ENCODE assay signal across 29 cellular contexts in the genomic region with DNA sequence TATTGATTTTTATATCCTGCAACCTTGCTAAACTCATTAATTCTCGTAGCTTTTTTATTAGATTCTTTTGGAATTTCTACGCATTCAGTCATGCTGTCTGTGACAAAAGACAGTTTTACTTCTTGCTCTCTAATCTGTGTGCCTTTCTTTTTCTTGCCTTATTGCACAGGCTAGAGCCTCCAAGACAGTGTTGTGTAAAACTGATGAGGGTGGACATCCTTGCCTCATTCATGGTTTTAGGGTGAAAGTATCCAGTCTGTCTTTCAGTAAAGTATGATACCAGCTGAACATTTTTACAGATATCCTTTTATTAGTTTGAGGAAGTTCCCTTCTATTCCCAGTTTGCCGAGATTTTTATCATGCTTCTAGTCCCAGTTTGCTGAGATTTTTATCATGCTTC.
"Had no signal": no experiment of that assay in that cellular context is flagged by ENCODE, and none has a peak within 500 bp of the region (broad histone marks: within the 10 kb centered on the region; RNA-seq: fewer than 3 reads in every experiment).

No MANE protein-coding gene starts in this region.

- H3K9ac ChIP-seq: neural progenitor cell, parathyroid adenoma had no signal

- H3K9me3 ChIP-seq: ovary, testis, vagina had no signal

- H3K79me2 ChIP-seq: parathyroid adenoma had no signal

- H3K4me1 ChIP-seq: neural progenitor cell, parathyroid adenoma, psoas muscle, suprapubic skin, testis, tibial artery, transverse colon, upper lobe of left lung, vagina had no signal

- H2AFZ ChIP-seq: neural progenitor cell, parathyroid adenoma had no signal

- H3K4me3 ChIP-seq: neural progenitor cell, ovary, psoas muscle, skin epidermis, smooth muscle cell, spleen, suprapubic skin, testis, tibial artery, transverse colon, upper lobe of left lung, vagina had no signal

- FAIRE-seq: urothelium cell line had no signal

- H3K27me3 ChIP-seq: neural progenitor cell, ovary, spleen, suprapubic skin, testis, tibial artery, transverse colon, upper lobe of left lung, vagina had no signal

- ATAC-seq: natural killer cell; psoas muscle; right cardiac atrium; sciatic nerve; stimulated activated memory B cell treated with anti-CD40 and anti-IgM and Interleukin-4, amounts not matched to agents 10 μg/mL and 1 μg/mL and 100 μg/mL, for 72 hours; stimulated activated naive CD8-positive, alpha-beta T cell treated with anti-CD3 and anti-CD28 coated beads, Interleukin-15, amount 100 ng/mL, for 72 hours; stimulated activated naive CD8-positive, alpha-beta T cell treated with anti-CD3 and anti-CD28 coated beads, Interleukin-15, Interleukin-2, amounts not matched to agents 100 U/mL and 50 U/mL, for 24 hours had no signal

- H3K27ac ChIP-seq: neural progenitor cell, ovary, parathyroid adenoma, psoas muscle, skin epidermis, spleen, suprapubic skin, testis, tibial artery, transverse colon, upper lobe of left lung, vagina had no signal

- H3K4me2 ChIP-seq: neural progenitor cell, smooth muscle cell had no signal

- DNase-seq: natural killer cell; occipital lobe; ovary; posterior cingulate gyrus; psoas muscle; right cardiac atrium; spleen; stimulated activated CD4-positive, alpha-beta T cell treated with anti-CD3 and anti-CD28 coated beads, Interleukin-12 subunit alpha, Interleukin-12 subunit beta, amount 100 ng/mL, for 4 hours; stimulated activated CD4-positive, alpha-beta T cell treated with anti-CD3 and anti-CD28 coated beads, Interleukin-1b, Interleukin-23, amount 100 ng/mL, for 48 hours; stimulated activated CD4-positive, alpha-beta T cell treated with anti-CD3 and anti-CD28 coated beads, Interleukin-4, amount 100 ng/mL, for 1 hour; stimulated activated CD4-positive, alpha-beta T cell treated with anti-CD3 and anti-CD28 coated beads, Interleukin-4, amount 100 ng/mL, for 4 hours; stimulated activated CD8-positive, alpha-beta memory T cell treated with anti-CD3 and anti-CD28 coated beads, Interleukin-4, amount 100 ng/mL, for 48 hours; stimulated activated naive CD4-positive, alpha-beta T cell; stimulated activated naive CD8-positive, alpha-beta T cell treated with anti-CD3 and anti-CD28 coated beads, Interleukin-15, amount 100 ng/mL, for 72 hours; stimulated activated naive CD8-positive, alpha-beta T cell treated with anti-CD3 and anti-CD28 coated beads, Interleukin-15, Interleukin-2, amounts not matched to agents 100 U/mL and 50 U/mL, for 24 hours; substantia nigra; testis; tibial artery; transverse colon; upper lobe of left lung had no signal

- H3K36me3 ChIP-seq: ovary, spleen, suprapubic skin, tibial artery, transverse colon, upper lobe of left lung, vagina had no signal
